In the genomic region with DNA sequence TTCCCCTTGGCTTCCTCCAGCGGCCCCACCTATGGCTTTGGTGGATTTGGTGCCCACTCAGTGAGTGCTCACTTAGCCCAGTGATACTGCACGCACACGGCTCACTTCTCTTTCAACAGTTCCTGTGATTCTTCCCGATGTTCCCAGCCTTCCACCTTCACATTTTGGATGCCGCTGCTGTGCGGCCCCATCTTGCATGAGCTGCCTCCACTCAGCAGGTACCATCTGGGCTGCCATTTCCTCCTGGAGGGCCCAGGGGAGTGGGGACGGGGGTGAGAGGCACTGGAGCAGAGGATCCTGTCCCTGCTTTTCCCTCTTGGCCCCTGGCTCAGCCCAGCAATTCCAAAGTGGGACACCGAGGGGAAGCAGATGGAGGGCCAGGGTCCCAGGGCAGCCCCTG, we compare ENCODE assay signal across 23 cellular contexts.
A peak's percentile ranks its signal among the peaks of the same experiment; 100 is the strongest.
DNase-seq lines count a peak whose midpoint lies in the region; ATAC-seq and TF ChIP-seq lines count a peak whose summit lies in the region.
"Had no signal": no experiment of that assay in that cellular context is flagged by ENCODE, and none has a peak within 500 bp of the region (broad histone marks: within the 10 kb centered on the region; RNA-seq: fewer than 3 reads in every experiment).

No MANE protein-coding gene starts in this region.

- CTCF ChIA-PET in activated CD4-positive, alpha-beta T cell treated with anti-CD3 and anti-CD28 coated beads for 36 hours (lab: Charles Lee) = no interaction called here

- peaks cover 4% of the 10 kb centered on the region for H3K9me3 Mint-ChIP-seq in activated CD4-positive, alpha-beta T cell treated with anti-CD3 and anti-CD28 coated beads, Interleukin-2, amount 10 ng/mL, durations not matched to agents 24 days and 14 days
- H3K9me3 Mint-ChIP-seq in activated CD4-positive, alpha-beta T cell treated with anti-CD3 and anti-CD28 coated beads for 36 hours (ENCODE audit: low read depth) = no peaks in the 10 kb centered on the region
- H3K9me3 Mint-ChIP-seq: CD8-positive, alpha-beta T cell; GM23338; HFFc6 had no signal

- H3K27me3 ChIP-seq in esophagus muscularis mucosa (no peaks in the 10 kb centered on the region), ascending aorta (no peaks in the 10 kb centered on the region)

- no peak for ATAC-seq in activated CD4-positive, alpha-beta T cell treated with anti-CD3 and anti-CD28 coated beads for 36 hours
- ATAC-seq in sciatic nerve = no peak
- no peak for ATAC-seq in GM21529 (IDR thresholded peaks at IDR 0.05; ENCODE audit: unreplicated experiment)
- ATAC-seq: CD8-positive, alpha-beta T cell; GM12878; GM23338 had no signal

- no peaks in the 10 kb centered on the region for H3K4me1 ChIP-seq in esophagus muscularis mucosa
- H3K4me1 ChIP-seq in ascending aorta = no peaks in the 10 kb centered on the region
- H3K4me1 ChIP-seq: BLaER1, Caco-2, HAP-1 had no signal

- no peaks in the 10 kb centered on the region for H3K36me3 Mint-ChIP-seq in activated CD4-positive, alpha-beta T cell treated with anti-CD3 and anti-CD28 coated beads, Interleukin-2, amount 10 ng/mL, durations not matched to agents 24 days and 14 days (ENCODE audit: low read depth)
- no peaks in the 10 kb centered on the region for H3K36me3 Mint-ChIP-seq in activated CD4-positive, alpha-beta T cell treated with anti-CD3 and anti-CD28 coated beads for 36 hours (ENCODE audit: low read depth)
- H3K36me3 Mint-ChIP-seq: CD4-positive, CD25-positive, alpha-beta regulatory T cell; CD8-positive, alpha-beta T cell had no signal

- no peak overlapping the region for H3K27ac Mint-ChIP-seq in activated CD4-positive, alpha-beta T cell treated with anti-CD3 and anti-CD28 coated beads, Interleukin-2, amount 10 ng/mL, durations not matched to agents 24 days and 14 days
- H3K27ac Mint-ChIP-seq in activated CD4-positive, alpha-beta T cell treated with anti-CD3 and anti-CD28 coated beads for 36 hours = no peak overlapping the region
- H3K27ac Mint-ChIP-seq: B cell; CD4-positive, CD25-positive, alpha-beta regulatory T cell; CD8-positive, alpha-beta T cell; GM23338; HFFc6 had no signal

- no peaks in the 10 kb centered on the region for H3K4me1 Mint-ChIP-seq in activated CD4-positive, alpha-beta T cell treated with anti-CD3 and anti-CD28 coated beads, Interleukin-2, amount 10 ng/mL, durations not matched to agents 24 days and 14 days
- H3K4me1 Mint-ChIP-seq in activated CD4-positive, alpha-beta T cell treated with anti-CD3 and anti-CD28 coated beads for 36 hours = no peaks in the 10 kb centered on the region
- H3K4me1 Mint-ChIP-seq: B cell; CD4-positive, CD25-positive, alpha-beta regulatory T cell; GM23338 had no signal

- WGBS in esophagus muscularis mucosa = 94% methylated on average over 8 of the region's 8 CpGs

- peaks cover 4% of the 10 kb centered on the region for H3K27me3 Mint-ChIP-seq in activated CD4-positive, alpha-beta T cell treated with anti-CD3 and anti-CD28 coated beads, Interleukin-2, amount 10 ng/mL, durations not matched to agents 24 days and 14 days
- peaks cover 2% of the 10 kb centered on the region for H3K27me3 Mint-ChIP-seq in activated CD4-positive, alpha-beta T cell treated with anti-CD3 and anti-CD28 coated beads for 36 hours
- H3K27me3 Mint-ChIP-seq: CD4-positive, CD25-positive, alpha-beta regulatory T cell had no signal

- no peak overlapping the region for H3K4me3 ChIP-seq in esophagus muscularis mucosa
- no peak overlapping the region for H3K4me3 ChIP-seq in ascending aorta
- H3K4me3 ChIP-seq: BLaER1, GM12878, GM23338, HAP-1 had no signal

- intact Hi-C loops in activated CD4-positive, alpha-beta T cell treated with anti-CD3 and anti-CD28 coated beads, Interleukin-2, amount 10 ng/mL, durations not matched to agents 24 days and 14 days (cut with micrococcal nuclease) = no loop called here
- intact Hi-C loops in activated CD4-positive, alpha-beta T cell treated with anti-CD3 and anti-CD28 coated beads for 36 hours (cut with DNase I, micrococcal nuclease) = no loop called here
- intact Hi-C loops in esophagus muscularis mucosa (cut with DNase I) = no loop called here
- intact Hi-C loops in sciatic nerve (cut with DNase I) = no loop called here
- intact Hi-C loops in ascending aorta (cut with DNase I) = no loop called here

- H3K9me3 ChIP-seq in esophagus muscularis mucosa = no peaks in the 10 kb centered on the region
- H3K9me3 ChIP-seq in ascending aorta = no peaks in the 10 kb centered on the region
- H3K9me3 ChIP-seq: BLaER1, Caco-2, HAP-1 had no signal

- no peak overlapping the region for H3K4me3 Mint-ChIP-seq in activated CD4-positive, alpha-beta T cell treated with anti-CD3 and anti-CD28 coated beads, Interleukin-2, amount 10 ng/mL, durations not matched to agents 24 days and 14 days
- H3K4me3 Mint-ChIP-seq in activated CD4-positive, alpha-beta T cell treated with anti-CD3 and anti-CD28 coated beads for 36 hours = no peak overlapping the region
- H3K4me3 Mint-ChIP-seq: B cell; CD4-positive, CD25-positive, alpha-beta regulatory T cell; CD8-positive, alpha-beta T cell; GM23338; HFFc6 had no signal

- DNase-seq in activated CD4-positive, alpha-beta T cell treated with anti-CD3 and anti-CD28 coated beads, Interleukin-2, amount 10 ng/mL, durations not matched to agents 24 days and 14 days = peak; percentile 45
- no peak for DNase-seq in activated CD4-positive, alpha-beta T cell treated with anti-CD3 and anti-CD28 coated beads for 36 hours
- peak; percentile 62 for DNase-seq in esophagus muscularis mucosa (ENCODE audit: extremely low spot score)
- DNase-seq in mesenteric fat pad (ENCODE audit: low spot score) = peak; percentile 51
- DNase-seq in sciatic nerve (ENCODE audit: low spot score) = peak; percentile 25
- DNase-seq in DMS53 (lab: John Stamatoyannopoulos, UW) = no peak
- DNase-seq in ascending aorta (ENCODE audit: low spot score in 2 of 2) = no peak
- DNase-seq: Caco-2; CD4-positive, CD25-positive, alpha-beta regulatory T cell; CD8-positive, alpha-beta T cell; DMS153; DMS79; EL; GDM1; HFFc6 had no signal

- POLR2A ChIA-PET in activated CD4-positive, alpha-beta T cell treated with anti-CD3 and anti-CD28 coated beads for 36 hours (lab: Charles Lee) = no interaction called here

- TF ChIP-seq EP300 in esophagus muscularis mucosa (IDR thresholded peaks at IDR 0.05) = no peak

- TF ChIP-seq POLR2A in esophagus muscularis mucosa (IDR thresholded peaks at IDR 0.05; ENCODE audit: low read depth) = no peak

- H3K36me3 ChIP-seq in esophagus muscularis mucosa (no peaks in the 10 kb centered on the region), ascending aorta (no peaks in the 10 kb centered on the region)
- H3K36me3 ChIP-seq: BLaER1, HAP-1 had no signal

- TF ChIP-seq CTCF in esophagus muscularis mucosa (IDR thresholded peaks at IDR 0.05) = no peak
- TF ChIP-seq CTCF in ascending aorta (IDR thresholded peaks at IDR 0.05) = no peak

- H3K27ac ChIP-seq in esophagus muscularis mucosa (replicated peaks in 1 of 4) (no peak overlapping the region), ascending aorta (no peak overlapping the region)
- H3K27ac ChIP-seq: 22Rv1, BLaER1, C4-2B had no signal

Comparison
In these comparisons a context has a peak if more than half of its experiments do, and no peak if none do; other contexts are left out.
1. DNase-seq: peak in activated CD4-positive, alpha-beta T cell treated with anti-CD3 and anti-CD28 coated beads, Interleukin-2, amount 10 ng/mL, durations not matched to agents 24 days and 14 days (single experiment), esophagus muscularis mucosa (single experiment), mesenteric fat pad (single experiment) and sciatic nerve (single experiment); none in activated CD4-positive, alpha-beta T cell treated with anti-CD3 and anti-CD28 coated beads for 36 hours (single experiment), DMS53 (single experiment) and ascending aorta (0 of 2).